19 cellular contexts compared by ENCODE assay signal in genomic region chr2:118105497-118105896, GRCh38. TPM values are rescaled to one million over a fixed set of nuclear protein-coding genes. Genes with fewer than 3 reads are reported as not detected.
A peak's percentile ranks its signal among the peaks of the same experiment; 100 is the strongest.
DNase-seq lines count a peak whose midpoint lies in the region; ATAC-seq, FAIRE-seq and TF ChIP-seq lines count a peak whose summit lies in the region.
"Had no signal": no experiment of that assay in that cellular context is flagged by ENCODE, and none has a peak within 500 bp of the region (broad histone marks: within the 10 kb centered on the region; RNA-seq: fewer than 3 reads in every experiment).

No MANE protein-coding gene starts in this region.

- intact Hi-C loops in natural killer cell (cut with micrococcal nuclease) = no loop called here

- H3K36me3 Mint-ChIP-seq in natural killer cell = no peaks in the 10 kb centered on the region

- TF ChIP-seq POLR2A in GM12892 (IDR thresholded peaks at IDR 0.05; ENCODE audit: low read depth, low read length) = no peak

- peaks cover 5 to 11% of the 10 kb centered on the region in 2 donors for H3K4me1 Mint-ChIP-seq in natural killer cell

- DNase-seq in CD1c-positive myeloid dendritic cell (ENCODE audit: extremely low spot score) (peak; percentile 32), GM12892 (ENCODE audit: insufficient read length) (no peak), medulla oblongata (ENCODE audit: extremely low spot score) (peak; percentile 10), GM10266 (ENCODE audit: extremely low spot score) (no peak), natural killer cell (no peak), MV-4-11 (lab: John Stamatoyannopoulos, UW) (no peak)
- DNase-seq: BE2C; CD8-positive, alpha-beta T cell; COR-L47; DMS153; DMS79 treated with DMSO at 0.1 percent for 48 hours; EL; GOT3; H9 had no signal

- peak overlapping the region; percentile 97 for H3K27ac ChIP-seq in OCI-LY3 (ENCODE audit: low read length)
- H3K27ac ChIP-seq: C4-2B had no signal

- no peak for ATAC-seq in natural killer cell
- ATAC-seq: CD8-positive, alpha-beta T cell had no signal

- H3K27me3 Mint-ChIP-seq in natural killer cell (ENCODE audit: low read depth in 2 of 2) = no peaks in the 10 kb centered on the region

- TF ChIP-seq CTCF in OCI-LY3 (IDR thresholded peaks at IDR 0.05; ENCODE audit: low read depth, low read length) (no peak), GM10266 (IDR thresholded peaks at IDR 0.05; ENCODE audit: control insufficient read depth, insufficient read depth, low read depth, missing control alignments) (no peak), natural killer cell (IDR thresholded peaks at IDR 0.05) (no peak)

- H3K79me2 ChIP-seq in OCI-LY3 (ENCODE audit: low read length) = peaks cover 42% of the 10 kb centered on the region

- peaks cover 73% of the 10 kb centered on the region for H3K36me3 ChIP-seq in OCI-LY3 (replicated peaks; ENCODE audit: low read depth, low read length)
- H3K36me3 ChIP-seq: BE2C had no signal

- H3K27me3 ChIP-seq in OCI-LY3 (ENCODE audit: low read depth, low read length) = no peaks in the 10 kb centered on the region
- H3K27me3 ChIP-seq: BE2C had no signal

- H3K9ac ChIP-seq in OCI-LY3 (ENCODE audit: low read length) = peak overlapping the region; percentile 72

- no peaks in the 10 kb centered on the region for H3K9me3 ChIP-seq in OCI-LY3 (ENCODE audit: insufficient read depth, low read length)
- H3K9me3 ChIP-seq: BE2C had no signal

- no peaks in the 10 kb centered on the region for H4K20me1 ChIP-seq in OCI-LY3 (ENCODE audit: insufficient read depth, low read length)

- H3K4me3 ChIP-seq in OCI-LY3 (ENCODE audit: low read length) = peak overlapping the region; percentile 44

- peak overlapping the region; percentile 58 for H3K4me2 ChIP-seq in OCI-LY3 (ENCODE audit: low read length)

- H2AFZ ChIP-seq in OCI-LY3 (ENCODE audit: low read depth, low read length) = no peak overlapping the region

- H3K4me1 ChIP-seq in OCI-LY3 (ENCODE audit: low read length) = peaks cover 75% of the 10 kb centered on the region
- H3K4me1 ChIP-seq: BE2C had no signal

- no peak overlapping the region for H3K4me3 Mint-ChIP-seq in natural killer cell
- H3K4me3 Mint-ChIP-seq: CD8-positive, alpha-beta T cell; H9 had no signal

- FAIRE-seq in GM12892 (lab: Jason Lieb, UNC) = peak; percentile 14
- FAIRE-seq: A204.1, D721Med, G401.6 had no signal

- H3K9me3 Mint-ChIP-seq in natural killer cell = no peaks in the 10 kb centered on the region
- H3K9me3 Mint-ChIP-seq: CD8-positive, alpha-beta T cell; H9 had no signal

- H3K27ac Mint-ChIP-seq in natural killer cell = no peak overlapping the region
- H3K27ac Mint-ChIP-seq: CD8-positive, alpha-beta T cell had no signal

RNA-seq across cellular contexts. Expression of gene INSIG2, which starts 17.2 kb away (rescaled TPM):
- 46.4 TPM for polyA plus RNA-seq in GM12892 (2012; ENCODE audit: missing spikeins)
- 10 to 100 TPM in 2 of 3 donors, 1 to 10 TPM in 1; 9.5 to 20.5 (median 13.9) TPM for total RNA-seq in natural killer cell

Comparison
In these comparisons a context has a peak if more than half of its experiments do, and no peak if none do; other contexts are left out.
1. DNase-seq: peak in CD1c-positive myeloid dendritic cell (single experiment) and medulla oblongata (single experiment); none in GM12892 (single experiment), GM10266 (single experiment), natural killer cell (single experiment) and MV-4-11 (single experiment).